In genomic region chr20:61455508-61456215, GRCh38 we compare ENCODE assay signal across 34 cellular contexts.
"Had no signal": no experiment of that assay in that cellular context is flagged by ENCODE, and none has a peak within 500 bp of the region (broad histone marks: within the 10 kb centered on the region; RNA-seq: fewer than 3 reads in every experiment).

No MANE protein-coding gene starts in this region.

- FAIRE-seq: frontal cortex had no signal

- H3K27ac Mint-ChIP-seq: activated B cell treated with CpG ODN at 0.5 μM for 24 hours; activated CD8-positive, alpha-beta T cell treated with anti-CD3 and anti-CD28 coated beads for 36 hours; activated naive CD4-positive, alpha-beta T cell treated with anti-CD3 and anti-CD28 coated beads for 36 hours; activated naive CD4-positive, alpha-beta T cell treated with anti-CD3 and anti-CD28 coated beads, Interleukin-2, amount 50 U/mL, for 24 hours; activated naive CD8-positive, alpha-beta T cell treated with anti-CD3 and anti-CD28 coated beads for 36 hours; activated naive CD8-positive, alpha-beta T cell treated with anti-CD3 and anti-CD28 coated beads, Interleukin-2, amount 50 U/mL, for 24 hours; activated T-helper 1 cell treated with anti-CD3 and anti-CD28 coated beads, Interleukin-12 subunit alpha, Interleukin-12 subunit beta, Interleukin-2, Interleukin-4 antibody, amounts not matched to agents 30 ng/mL and 10 ng/mL and 1 ng/mL, durations not matched to agents 14 hours and 24 hours and 36 hours; activated T-helper 2 cell treated with anti-CD3 and anti-CD28 coated beads, Interferon-gamma antibody, Interleukin-2, Interleukin-4, amounts not matched to agents 10 μg/mL and 5 μg/mL and 100 μg/mL, durations not matched to agents 14 hours and 24 hours and 36 hours; dendritic cell treated with granulocyte-macrophage colony-stimulating factor and Interleukin-4, amounts not matched to agents 40 ng/mL and 50 ng/mL, for 4 days; endodermal cell; T-helper 17 cell; T-helper 2 cell treated with Interferon-gamma antibody and Interleukin-4, amounts not matched to agents 5 μg/mL and 100 μg/mL, for 36 hours had no signal

- H3K4me1 Mint-ChIP-seq: activated B cell treated with CpG ODN at 0.5 μM for 24 hours; activated naive CD4-positive, alpha-beta T cell treated with anti-CD3 and anti-CD28 coated beads, Interleukin-2, amount 50 U/mL, for 24 hours; activated naive CD8-positive, alpha-beta T cell treated with anti-CD3 and anti-CD28 coated beads for 36 hours; activated naive CD8-positive, alpha-beta T cell treated with anti-CD3 and anti-CD28 coated beads, Interleukin-2, amount 50 U/mL, for 24 hours; T-helper 17 cell had no signal

- H3K9me3 Mint-ChIP-seq: activated B cell treated with CpG ODN at 0.5 μM for 24 hours; activated CD8-positive, alpha-beta T cell treated with anti-CD3 and anti-CD28 coated beads for 36 hours; activated naive CD4-positive, alpha-beta T cell treated with anti-CD3 and anti-CD28 coated beads for 36 hours; activated naive CD4-positive, alpha-beta T cell treated with anti-CD3 and anti-CD28 coated beads, Interleukin-2, amount 50 U/mL, for 24 hours; activated naive CD8-positive, alpha-beta T cell treated with anti-CD3 and anti-CD28 coated beads for 36 hours; activated T-cell treated with anti-CD3 and anti-CD28 coated beads, Interleukin-2, amount 50 U/mL, for 4 hours; activated T-helper 1 cell treated with anti-CD3 and anti-CD28 coated beads, Interleukin-12 subunit alpha, Interleukin-12 subunit beta, Interleukin-2, Interleukin-4 antibody, amounts not matched to agents 30 ng/mL and 10 ng/mL and 1 ng/mL, durations not matched to agents 14 hours and 24 hours and 36 hours; endodermal cell had no signal

- H3K4me1 ChIP-seq: adrenal gland, body of pancreas had no signal

- H3K4me3 Mint-ChIP-seq: activated B cell treated with CpG ODN at 0.5 μM for 24 hours; activated CD8-positive, alpha-beta T cell treated with anti-CD3 and anti-CD28 coated beads for 36 hours; activated naive CD4-positive, alpha-beta T cell treated with anti-CD3 and anti-CD28 coated beads for 36 hours; activated naive CD4-positive, alpha-beta T cell treated with anti-CD3 and anti-CD28 coated beads, Interleukin-2, amount 50 U/mL, for 24 hours; activated naive CD8-positive, alpha-beta T cell treated with anti-CD3 and anti-CD28 coated beads for 36 hours; activated naive CD8-positive, alpha-beta T cell treated with anti-CD3 and anti-CD28 coated beads, Interleukin-2, amount 50 U/mL, for 24 hours; activated T-cell treated with anti-CD3 and anti-CD28 coated beads, Interleukin-2, amount 50 U/mL, for 4 hours; activated T-helper 1 cell treated with anti-CD3 and anti-CD28 coated beads, Interleukin-12 subunit alpha, Interleukin-12 subunit beta, Interleukin-2, Interleukin-4 antibody, amounts not matched to agents 30 ng/mL and 10 ng/mL and 1 ng/mL, durations not matched to agents 14 hours and 24 hours and 36 hours; dendritic cell treated with granulocyte-macrophage colony-stimulating factor and Interleukin-4, amounts not matched to agents 40 ng/mL and 50 ng/mL, for 4 days; endodermal cell; T-helper 17 cell; T-helper 2 cell treated with Interferon-gamma antibody and Interleukin-4, amounts not matched to agents 5 μg/mL and 100 μg/mL, for 36 hours had no signal

- H3K4me3 ChIP-seq: adrenal gland, body of pancreas, cardiac muscle cell, coronary artery, dorsolateral prefrontal cortex had no signal

- H3K9me3 ChIP-seq: adrenal gland, body of pancreas had no signal

- H3K27me3 ChIP-seq: body of pancreas, cardiac muscle cell, dorsolateral prefrontal cortex had no signal

- H3K27me3 Mint-ChIP-seq: activated B cell treated with CpG ODN at 0.5 μM for 24 hours; activated CD8-positive, alpha-beta T cell treated with anti-CD3 and anti-CD28 coated beads for 36 hours; activated naive CD4-positive, alpha-beta T cell treated with anti-CD3 and anti-CD28 coated beads, Interleukin-2, amount 50 U/mL, for 24 hours; activated naive CD8-positive, alpha-beta T cell treated with anti-CD3 and anti-CD28 coated beads for 36 hours; activated naive CD8-positive, alpha-beta T cell treated with anti-CD3 and anti-CD28 coated beads, Interleukin-2, amount 50 U/mL, for 24 hours; dendritic cell treated with granulocyte-macrophage colony-stimulating factor and Interleukin-4, amounts not matched to agents 40 ng/mL and 50 ng/mL, for 4 days; T-helper 17 cell had no signal

- H3K36me3 Mint-ChIP-seq: activated naive CD4-positive, alpha-beta T cell treated with anti-CD3 and anti-CD28 coated beads, Interleukin-2, amount 50 U/mL, for 24 hours; activated naive CD8-positive, alpha-beta T cell treated with anti-CD3 and anti-CD28 coated beads for 36 hours had no signal

- H3K27ac ChIP-seq: adrenal gland, body of pancreas, cardiac muscle cell, coronary artery, dorsolateral prefrontal cortex, WERI-Rb-1 had no signal

- H3K36me3 ChIP-seq: adrenal gland, cardiac muscle cell, WERI-Rb-1 had no signal

- ATAC-seq: activated CD4-positive, CD25-positive, alpha-beta regulatory T cell treated with anti-CD3 and anti-CD28 coated beads, Interleukin-2, amount 50 U/mL, for 24 hours; activated CD8-positive, alpha-beta T cell treated with anti-CD3 and anti-CD28 coated beads for 36 hours; activated naive CD8-positive, alpha-beta T cell treated with anti-CD3 and anti-CD28 coated beads, Interleukin-2, amount 50 U/mL, for 24 hours; activated T-cell treated with anti-CD3 and anti-CD28 coated beads, Interleukin-2, amount 50 U/mL, for 4 hours; body of pancreas; esophagus mucosa; T-helper 17 cell had no signal

- DNase-seq: activated B cell treated with CpG ODN at 0.5 μM for 24 hours; activated CD4-positive, alpha-beta T cell treated with anti-CD3 and anti-CD28 coated beads for 48 hours; activated CD4-positive, alpha-beta T cell treated with anti-CD3 and anti-CD28 coated beads, Interleukin-2, amount 50 U/mL, for 1 hour; activated CD4-positive, alpha-beta T cell treated with anti-CD3 and anti-CD28 coated beads, Interleukin-2, amount 50 U/mL, for 48 hours; activated CD8-positive, alpha-beta memory T cell treated with anti-CD3 and anti-CD28 coated beads for 24 hours; activated CD8-positive, alpha-beta T cell treated with anti-CD3 and anti-CD28 coated beads for 36 hours; activated effector memory CD4-positive, alpha-beta T cell treated with anti-CD3 and anti-CD28 coated beads, Interleukin-2, amount 50 U/mL, for 16 hours; activated naive CD4-positive, alpha-beta T cell treated with anti-CD3 and anti-CD28 coated beads for 36 hours; activated naive CD8-positive, alpha-beta T cell treated with anti-CD3 and anti-CD28 coated beads for 36 hours; activated naive CD8-positive, alpha-beta T cell treated with anti-CD3 and anti-CD28 coated beads, Interleukin-2, amount 50 U/mL, for 24 hours; activated T-cell treated with anti-CD3 and anti-CD28 coated beads, Interleukin-2, amount 50 U/mL, for 4 hours; adrenal gland; amygdala; aorta; body of pancreas; central memory CD4-positive, alpha-beta T cell; cerebellar nuclear complex; dorsolateral prefrontal cortex; effector memory CD4-positive, alpha-beta T cell; endodermal cell; foreskin fibroblast; T-helper 17 cell; T1000; WERI-Rb-1 had no signal
